In the genomic region with DNA sequence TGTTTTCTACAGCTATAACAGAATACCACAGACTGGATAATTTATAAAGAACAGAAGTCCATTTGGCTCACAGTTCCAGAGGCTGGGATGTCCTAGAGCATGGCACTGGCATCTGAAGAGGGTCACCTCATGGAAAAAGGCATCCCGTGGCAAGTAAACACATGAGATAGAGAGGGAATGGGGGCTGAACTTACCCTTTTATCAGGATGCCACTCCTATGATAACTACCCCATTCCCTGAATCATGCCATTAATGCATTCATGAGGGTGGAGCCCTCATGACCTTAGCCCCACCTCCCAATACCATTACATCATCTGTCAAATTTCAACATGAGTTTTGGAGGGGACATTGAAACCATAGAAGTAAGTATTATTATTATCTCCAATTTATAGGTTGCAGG, we compare ENCODE assay signal across 30 cellular contexts.
"Had no signal": no experiment of that assay in that cellular context is flagged by ENCODE, and none has a peak within 500 bp of the region (broad histone marks: within the 10 kb centered on the region; RNA-seq: fewer than 3 reads in every experiment).

No MANE protein-coding gene starts in this region.

- H3K36me3 ChIP-seq: cardiac muscle cell, colonic mucosa, esophagus squamous epithelium, gastroesophageal sphincter, heart right ventricle, WERI-Rb-1 had no signal

- FAIRE-seq: astrocyte, endometrium, endothelial cell of umbilical vein had no signal

- H3K4me1 ChIP-seq: colonic mucosa, esophagus squamous epithelium, gastroesophageal sphincter, heart right ventricle had no signal

- ATAC-seq: activated CD4-positive, CD25-positive, alpha-beta regulatory T cell treated with anti-CD3 and anti-CD28 coated beads, Interleukin-2, amount 50 U/mL, for 24 hours; activated CD8-positive, alpha-beta T cell treated with anti-CD3 and anti-CD28 coated beads for 36 hours; activated T-cell treated with anti-CD3 and anti-CD28 coated beads, Interleukin-2, amount 50 U/mL, for 4 hours; activated T-helper 17 cell treated with anti-CD3 and anti-CD28 coated beads, Interleukin-2, amount 50 U/mL, for 72 hours; gastroesophageal sphincter; heart right ventricle; T-helper 17 cell had no signal

- H3K27ac ChIP-seq: cardiac muscle cell, colonic mucosa, epithelial cell of prostate, esophagus squamous epithelium, gastroesophageal sphincter, heart right ventricle, WERI-Rb-1 had no signal

- H3K27me3 ChIP-seq: cardiac muscle cell, colonic mucosa, esophagus squamous epithelium, gastroesophageal sphincter had no signal

- H3K4me3 ChIP-seq: cardiac muscle cell, colonic mucosa, esophagus squamous epithelium, gastroesophageal sphincter, heart right ventricle had no signal

- DNase-seq: activated B cell treated with CpG ODN at 0.5 μM for 24 hours; activated CD4-positive, alpha-beta T cell treated with anti-CD3 and anti-CD28 coated beads for 48 hours; activated CD4-positive, alpha-beta T cell treated with anti-CD3 and anti-CD28 coated beads, Interleukin-2, amount 50 U/mL, for 1 hour; activated CD4-positive, alpha-beta T cell treated with anti-CD3 and anti-CD28 coated beads, Interleukin-2, amount 50 U/mL, for 48 hours; activated CD8-positive, alpha-beta memory T cell treated with anti-CD3 and anti-CD28 coated beads for 24 hours; activated CD8-positive, alpha-beta T cell treated with anti-CD3 and anti-CD28 coated beads for 36 hours; activated effector memory CD4-positive, alpha-beta T cell treated with Interleukin-2 at 50 U/mL for 16 hours; activated gamma-delta T cell treated with Interleukin-2 at 50 U/mL for 16 hours; activated naive CD4-positive, alpha-beta T cell treated with anti-CD3 and anti-CD28 coated beads, Interleukin-2, amount 50 U/mL, for 16 hours; activated naive CD4-positive, alpha-beta T cell treated with Interleukin-2 at 50 U/mL for 16 hours; activated T-cell treated with anti-CD3 and anti-CD28 coated beads, Interleukin-2, amount 50 U/mL, for 4 hours; amniotic stem cell; anterior cingulate cortex; central memory CD4-positive, alpha-beta T cell; cerebellar nuclear complex; colonic mucosa; effector CD8-positive, alpha-beta T cell; esophagus squamous epithelium; heart right ventricle; T-helper 17 cell; T1000; WERI-Rb-1 had no signal

- H3K9me3 ChIP-seq: colonic mucosa, esophagus squamous epithelium, gastroesophageal sphincter had no signal
